Comparison of ENCODE assay signal across 1 cellular context in the genomic region with DNA sequence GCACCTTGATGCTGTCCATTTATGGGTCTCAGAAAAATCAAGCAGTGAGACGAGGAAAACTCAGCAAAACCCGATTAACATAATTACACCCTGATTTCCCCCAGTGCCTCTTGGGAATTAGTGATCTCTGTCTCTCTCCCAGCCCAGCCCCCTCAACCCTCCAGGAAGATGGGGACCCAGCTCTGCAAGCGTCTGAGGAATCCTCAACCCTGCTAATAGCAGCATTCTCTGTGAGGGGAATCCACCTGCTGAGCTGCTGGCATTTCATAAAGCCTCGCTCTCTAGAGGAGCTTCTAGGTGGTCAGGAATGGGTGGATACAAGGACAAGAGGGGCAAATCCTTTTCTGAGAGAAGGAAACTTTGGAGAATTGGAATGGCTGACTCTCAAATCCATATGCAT.
TF ChIP-seq lines count a peak whose summit lies in the region.

No MANE protein-coding gene starts in this region.

TF ChIP-seq in WTC11, 78 proteins besides CTCF, POLR2A, EP300 and RAD21 (continued from another document):
- TF ChIP-seq E2F5 (CRISPR knock-in tag; IDR thresholded peaks at IDR 0.05) (no peak), ETV6 (CRISPR knock-in tag; IDR thresholded peaks at IDR 0.05) (no peak), PRRX2 (CRISPR knock-in tag; IDR thresholded peaks at IDR 0.05) (no peak), ZBTB21 (CRISPR knock-in tag; IDR thresholded peaks at IDR 0.05; ENCODE audit: borderline replicate concordance) (no peak), ELF4 (CRISPR knock-in tag; IDR thresholded peaks at IDR 0.05; ENCODE audit: low read depth) (no peak), ZNF317 (CRISPR knock-in tag; IDR thresholded peaks at IDR 0.05; ENCODE audit: borderline replicate concordance, low read depth) (no peak), ZBTB43 (CRISPR knock-in tag; IDR thresholded peaks at IDR 0.05) (no peak)
- TF ChIP-seq, protein P1, sequence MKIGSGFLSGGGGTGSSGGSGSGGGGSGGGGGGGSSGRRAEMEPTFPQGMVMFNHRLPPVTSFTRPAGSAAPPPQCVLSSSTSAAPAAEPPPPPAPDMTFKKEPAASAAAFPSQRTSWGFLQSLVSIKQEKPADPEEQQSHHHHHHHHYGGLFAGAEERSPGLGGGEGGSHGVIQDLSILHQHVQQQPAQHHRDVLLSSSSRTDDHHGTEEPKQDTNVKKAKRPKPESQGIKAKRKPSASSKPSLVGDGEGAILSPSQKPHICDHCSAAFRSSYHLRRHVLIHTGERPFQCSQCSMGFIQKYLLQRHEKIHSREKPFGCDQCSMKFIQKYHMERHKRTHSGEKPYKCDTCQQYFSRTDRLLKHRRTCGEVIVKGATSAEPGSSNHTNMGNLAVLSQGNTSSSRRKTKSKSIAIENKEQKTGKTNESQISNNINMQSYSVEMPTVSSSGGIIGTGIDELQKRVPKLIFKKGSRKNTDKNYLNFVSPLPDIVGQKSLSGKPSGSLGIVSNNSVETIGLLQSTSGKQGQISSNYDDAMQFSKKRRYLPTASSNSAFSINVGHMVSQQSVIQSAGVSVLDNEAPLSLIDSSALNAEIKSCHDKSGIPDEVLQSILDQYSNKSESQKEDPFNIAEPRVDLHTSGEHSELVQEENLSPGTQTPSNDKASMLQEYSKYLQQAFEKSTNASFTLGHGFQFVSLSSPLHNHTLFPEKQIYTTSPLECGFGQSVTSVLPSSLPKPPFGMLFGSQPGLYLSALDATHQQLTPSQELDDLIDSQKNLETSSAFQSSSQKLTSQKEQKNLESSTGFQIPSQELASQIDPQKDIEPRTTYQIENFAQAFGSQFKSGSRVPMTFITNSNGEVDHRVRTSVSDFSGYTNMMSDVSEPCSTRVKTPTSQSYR (CRISPR knock-in tag; IDR thresholded peaks at IDR 0.05): no peak
- TF ChIP-seq, protein P2, sequence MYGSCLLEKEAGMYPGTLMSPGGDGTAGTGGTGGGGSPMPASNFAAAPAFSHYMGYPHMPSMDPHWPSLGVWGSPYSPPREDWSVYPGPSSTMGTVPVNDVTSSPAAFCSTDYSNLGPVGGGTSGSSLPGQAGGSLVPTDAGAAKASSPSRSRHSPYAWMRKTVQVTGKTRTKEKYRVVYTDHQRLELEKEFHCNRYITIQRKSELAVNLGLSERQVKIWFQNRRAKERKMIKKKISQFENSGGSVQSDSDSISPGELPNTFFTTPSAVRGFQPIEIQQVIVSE (CRISPR knock-in tag; IDR thresholded peaks at IDR 0.05; ENCODE audit: borderline replicate concordance): no peak
